Comparison of ENCODE assay signal across 14 cellular contexts in genomic region chr7:97819161-97819560, GRCh38. TPM values are rescaled to one million over a fixed set of nuclear protein-coding genes. Genes with fewer than 3 reads are reported as not detected.
DNase-seq lines count a peak whose midpoint lies in the region; ATAC-seq and TF ChIP-seq lines count a peak whose summit lies in the region.
"Had no signal": no experiment of that assay in that cellular context is flagged by ENCODE, and none has a peak within 500 bp of the region (broad histone marks: within the 10 kb centered on the region; RNA-seq: fewer than 3 reads in every experiment).

No MANE protein-coding gene starts in this region.

- H4K20me1 ChIP-seq in KMS-11 (ENCODE audit: insufficient read depth) (no peaks in the 10 kb centered on the region), OCI-LY3 (ENCODE audit: insufficient read depth, low read length) (no peaks in the 10 kb centered on the region)

- no peak overlapping the region for H3K4me2 ChIP-seq in KMS-11
- H3K4me2 ChIP-seq in OCI-LY3 (ENCODE audit: low read length), result no peak overlapping the region

- H2AFZ ChIP-seq in KMS-11 (ENCODE audit: low read depth), result no peak overlapping the region
- H2AFZ ChIP-seq in OCI-LY3 (ENCODE audit: low read depth, low read length), result no peak overlapping the region

- H3K4me1 ChIP-seq in KMS-11 (ENCODE audit: low read depth, poor library complexity, severe bottlenecking) (no peaks in the 10 kb centered on the region), OCI-LY3 (ENCODE audit: low read length) (no peaks in the 10 kb centered on the region)
- H3K4me1 ChIP-seq: pancreas had no signal

- TF ChIP-seq CTCF in KMS-11 (conservative IDR thresholded peaks at IDR 0.05; ENCODE audit: low read depth, low read length) (peak; percentile 26; the same call in 1 of the 2 replicates), OCI-LY3 (IDR thresholded peaks at IDR 0.05; ENCODE audit: low read depth, low read length) (peak; percentile 53)

- H3K36me3 ChIP-seq in KMS-11 (ENCODE audit: insufficient read depth) (no peaks in the 10 kb centered on the region), OCI-LY3 (replicated peaks; ENCODE audit: low read depth, low read length) (no peaks in the 10 kb centered on the region)
- H3K36me3 ChIP-seq: pancreas, thoracic aorta had no signal

- intact Hi-C loops in left colon (cut with DNase I, micrococcal nuclease), result no loop called here

- ATAC-seq in left colon (peak; percentile 86), GM18870 (IDR thresholded peaks at IDR 0.05; ENCODE audit: unreplicated experiment) (no peak)
- ATAC-seq: activated T-helper 17 cell treated with anti-CD3 and anti-CD28 coated beads, Interleukin-2, amount 50 U/mL, for 72 hours; pancreas had no signal

- H3K27me3 ChIP-seq in KMS-11 (ENCODE audit: insufficient read depth, low read depth), result no peaks in the 10 kb centered on the region
- H3K27me3 ChIP-seq in OCI-LY3 (ENCODE audit: low read depth, low read length), result no peaks in the 10 kb centered on the region
- H3K27me3 ChIP-seq: pancreas had no signal

- H3K27ac ChIP-seq in KMS-11, result no peak overlapping the region
- H3K27ac ChIP-seq in OCI-LY3 (ENCODE audit: low read length), result no peak overlapping the region
- H3K27ac ChIP-seq: pancreas, thoracic aorta had no signal

- no peak overlapping the region for H3K9ac ChIP-seq in KMS-11
- H3K9ac ChIP-seq in OCI-LY3 (ENCODE audit: low read length), result no peak overlapping the region

- H3K79me2 ChIP-seq in KMS-11 (ENCODE audit: insufficient read depth, low read depth), result no peaks in the 10 kb centered on the region
- H3K79me2 ChIP-seq in OCI-LY3 (ENCODE audit: low read length), result no peaks in the 10 kb centered on the region

- H3K4me3 ChIP-seq in KMS-11 (IDR thresholded peaks at IDR 0.05; ENCODE audit: insufficient read depth, low read depth, low read length), result no peak overlapping the region
- H3K4me3 ChIP-seq in OCI-LY3 (ENCODE audit: low read length), result no peak overlapping the region
- H3K4me3 ChIP-seq: pancreas, thoracic aorta had no signal

- no peaks in the 10 kb centered on the region for H3K9me3 ChIP-seq in OCI-LY3 (ENCODE audit: insufficient read depth, low read length)
- H3K9me3 ChIP-seq: pancreas, thoracic aorta had no signal

- DNase-seq in NCI-H1105 treated with DMSO at 0.1 percent for 48 hours (lab: John Stamatoyannopoulos, UW) (peak; percentile 22), NCI-H1105 (lab: John Stamatoyannopoulos, UW) (no peak), left colon (no peak), NCI-H1694 treated with DMSO at 0.1 percent for 48 hours (lab: John Stamatoyannopoulos, UW) (no peak), foreskin melanocyte (no peak)
- DNase-seq: pancreas; RPMI8226; stimulated activated CD4-positive, alpha-beta T cell treated with anti-CD3 and anti-CD28 coated beads, Interleukin-12 subunit alpha, Interleukin-12 subunit beta, amount 100 ng/mL, for 4 hours; T1000 had no signal

RNA-seq across cellular contexts. Expression of gene ASNS, which starts 53.0 kb away (rescaled TPM):
- 10 to 100 TPM; 17.8 to 27.3 TPM for total RNA-seq in left colon
